31 cellular contexts compared by ENCODE assay signal in genomic region chr10:91885362-91886079, GRCh38. TPM values are rescaled to one million over a fixed set of nuclear protein-coding genes. Genes with fewer than 3 reads are reported as not detected.
A peak's percentile ranks its signal among the peaks of the same experiment; 100 is the strongest.
DNase-seq lines count a peak whose midpoint lies in the region; ATAC-seq, FAIRE-seq and TF ChIP-seq lines count a peak whose summit lies in the region.
"Had no signal": no experiment of that assay in that cellular context is flagged by ENCODE, and none has a peak within 500 bp of the region (broad histone marks: within the 10 kb centered on the region; RNA-seq: fewer than 3 reads in every experiment).

No MANE protein-coding gene starts in this region.

- no peaks in the 10 kb centered on the region for H3K4me1 ChIP-seq in CD8-positive, alpha-beta memory T cell (ENCODE audit: insufficient read depth, low read length)
- peaks cover 59% of the 10 kb centered on the region for H3K4me1 ChIP-seq in HUES64 (ENCODE audit: insufficient read depth, low read length)
- peaks cover 11 to 32% (median 23%) of the 10 kb centered on the region in 4 experiments for H3K4me1 ChIP-seq in H1 (replicated peaks in 1 of 4; ENCODE audit: control insufficient read depth in 3 of 4, insufficient read depth in 4 of 4, low read length in 3 of 4)

- TF ChIP-seq RAD21 in H1 (IDR thresholded peaks at IDR 0.05 in 1 of 2, conservative IDR thresholded peaks at IDR 0.05 in 1 of 2; ENCODE audit: low read depth in 2 of 2, low read length in 2 of 2) = no peak

- no peak overlapping the region for H3K14ac ChIP-seq in H1 (ENCODE audit: insufficient read length)

- no peak overlapping the region for H3K9ac ChIP-seq in HUES64 (ENCODE audit: low read depth, low read length)
- H3K9ac ChIP-seq in H1 (replicated peaks in 1 of 4; ENCODE audit: extremely low read depth in 1 of 4, low read depth in 3 of 4, low read length in 3 of 4) = no peak overlapping the region

- peak overlapping the region; percentile 76 for H3K18ac ChIP-seq in H1 (ENCODE audit: extremely low read depth, low read length)

- no peak for TF ChIP-seq EP300 in H1 (IDR thresholded peaks at IDR 0.05; ENCODE audit: borderline replicate concordance in 1 of 2, low read depth in 2 of 2, low read length in 2 of 2)

- H3K4ac ChIP-seq in H1 (replicated peaks; ENCODE audit: insufficient read length, low read depth, low read length) = peak overlapping the region; percentile 94

- no peak overlapping the region for H3K23ac ChIP-seq in H1 (ENCODE audit: insufficient read length)

- H4K8ac ChIP-seq in H1 (ENCODE audit: extremely low read depth, insufficient read depth, low read length) = no peak overlapping the region

- no peaks in the 10 kb centered on the region for H3K79me2 ChIP-seq in H1 (ENCODE audit: control insufficient read depth in 1 of 2, insufficient read depth in 2 of 2, low read length in 2 of 2)

- H2AK5ac ChIP-seq in H1 (ENCODE audit: low read depth, low read length) = peak overlapping the region; percentile 77

- CTCF ChIA-PET in CD8-positive, alpha-beta memory T cell (lab: Charles Lee) = no interaction called here
- CTCF ChIA-PET in H1 (lab: Charles Lee; ENCODE audit: partially characterized antibody) = interaction anchor here (1.2 kb wide), 1 partner anchor 27 kb away, joined by 6 read pairs; no protein-coding TSS in a partner anchor
- CTCF ChIA-PET in activated CD4-positive, alpha-beta memory T cell treated with anti-CD3 and anti-CD28 coated beads, Interleukin-2, amount 10 ng/mL, durations not matched to agents 7 days and 5 days (lab: Charles Lee) = no interaction called here

- no peak overlapping the region for H2BK15ac ChIP-seq in H1 (ENCODE audit: low read length)

- peaks cover 0 to 7% (median 3%) of the 10 kb centered on the region in 3 donors for H3K36me3 Mint-ChIP-seq in CD8-positive, alpha-beta memory T cell
- H3K36me3 Mint-ChIP-seq in osteocyte (ENCODE audit: unreplicated experiment) = no peaks in the 10 kb centered on the region
- no peaks in the 10 kb centered on the region for H3K36me3 Mint-ChIP-seq in activated CD4-positive, alpha-beta memory T cell treated with anti-CD3 and anti-CD28 coated beads, Interleukin-2, amount 10 ng/mL, durations not matched to agents 7 days and 5 days (ENCODE audit: low read depth)
- no peaks in the 10 kb centered on the region for H3K36me3 Mint-ChIP-seq in HFFc6 (ENCODE audit: low read depth)
- H3K36me3 Mint-ChIP-seq: CD4-positive, alpha-beta memory T cell had no signal

- WGBS in HUES64 = 95% methylated on average over 8 of the region's 9 CpGs
- 92% methylated on average over 9 of the region's 9 CpGs; no CpG with 5 or more reads in 1 of the 2 experiments for WGBS in H1 (ENCODE audit: extremely low coverage in 1 of 2, insufficient coverage in 1 of 2, insufficient read length in 1 of 2, insufficient replicate concordance in 2 of 2, low coverage in 1 of 2, low lambda C conversion rate in 2 of 2, missing lambda C conversion rate in 1 of 2), 2 experiments

- POLR2A ChIA-PET in CD8-positive, alpha-beta memory T cell (lab: Charles Lee) = no interaction called here
- POLR2A ChIA-PET in H1 (lab: Charles Lee; ENCODE audit: partially characterized antibody) = interaction anchor here (1.7 to 3.4 kb wide), 4 partner anchors 8 to 38 kb away, joined by 6 to 26 read pairs (median 16); partner anchors contain the start of genes BTAF1 and FGFBP3
- POLR2A ChIA-PET in activated CD4-positive, alpha-beta memory T cell treated with anti-CD3 and anti-CD28 coated beads, Interleukin-2, amount 10 ng/mL, durations not matched to agents 7 days and 5 days (lab: Charles Lee) = no interaction called here

- H3K4me3 Mint-ChIP-seq in CD8-positive, alpha-beta memory T cell = peak overlapping the region in 5 of 7 donors; percentile 21 to 54 (median 35)
- no peak overlapping the region for H3K4me3 Mint-ChIP-seq in osteocyte (ENCODE audit: unreplicated experiment)
- no peak overlapping the region for H3K4me3 Mint-ChIP-seq in activated CD4-positive, alpha-beta memory T cell treated with anti-CD3 and anti-CD28 coated beads, Interleukin-2, amount 10 ng/mL, durations not matched to agents 7 days and 5 days
- H3K4me3 Mint-ChIP-seq in HFFc6 = no peak overlapping the region
- H3K4me3 Mint-ChIP-seq: activated CD4-positive, alpha-beta T cell treated with anti-CD3 and anti-CD28 coated beads for 36 hours; activated naive CD8-positive, alpha-beta T cell; effector memory CD8-positive, alpha-beta T cell had no signal

- H2BK20ac ChIP-seq in H1 (ENCODE audit: low read length) = peak overlapping the region; percentile 99

- H3K27ac ChIP-seq in CD8-positive, alpha-beta memory T cell (ENCODE audit: low read depth, low read length) = no peak overlapping the region
- H3K27ac ChIP-seq in HUES64 (ENCODE audit: low read depth, low read length) (peak overlapping the region; percentile 80; the same call in 1 of the 2 replicates), H1 (ENCODE audit: low read depth, low read length) (no peak overlapping the region)
- H3K27ac ChIP-seq: A549, pancreas, skin epidermis, vagina had no signal

- peak overlapping the region; percentile 24 for H3K56ac ChIP-seq in H1 (replicated peaks; ENCODE audit: insufficient read length, low read depth, low read length)

- FAIRE-seq in H1 (lab: Jason Lieb, UNC) = no peak
- FAIRE-seq: A549, H54, pancreas had no signal

- no peak for ATAC-seq in HG03097 (IDR thresholded peaks at IDR 0.05; ENCODE audit: low FRiP score, unreplicated experiment)
- ATAC-seq: A549; activated CD4-positive, alpha-beta T cell treated with anti-CD3 and anti-CD28 coated beads for 36 hours; effector memory CD8-positive, alpha-beta T cell; left ventricle myocardium superior; Panc1; pancreas had no signal

- no peak overlapping the region for H3K4me3 ChIP-seq in CD8-positive, alpha-beta memory T cell (ENCODE audit: low read length)
- no peak overlapping the region for H3K4me3 ChIP-seq in HUES64 (ENCODE audit: low read length)
- H3K4me3 ChIP-seq in H1 (ENCODE audit: extremely low read depth in 1 of 4, insufficient read depth in 2 of 4, low read depth in 3 of 4, low read length in 4 of 4) = no peak overlapping the region
- H3K4me3 ChIP-seq: A549, coronary artery, pancreas, skin epidermis, vagina had no signal

- no peaks in the 10 kb centered on the region for H3K9me3 ChIP-seq in CD8-positive, alpha-beta memory T cell (ENCODE audit: low read length)
- H3K9me3 ChIP-seq in HUES64 (ENCODE audit: insufficient read depth, low read depth, low read length) (no peaks in the 10 kb centered on the region), H1 (ENCODE audit: insufficient read depth in 2 of 2, low read depth in 1 of 2, low read length in 1 of 2) (no peaks in the 10 kb centered on the region)
- H3K9me3 ChIP-seq: A549, pancreas, vagina had no signal

- H2BK5ac ChIP-seq in H1 (ENCODE audit: low read depth, low read length) = peak overlapping the region; percentile 96; the same call in 1 of the 2 replicates

- no peaks in the 10 kb centered on the region for H3K36me3 ChIP-seq in CD8-positive, alpha-beta memory T cell (ENCODE audit: insufficient read depth, low read length)
- H3K36me3 ChIP-seq in HUES64 (ENCODE audit: insufficient read depth, low read length) (no peaks in the 10 kb centered on the region), H1 (ENCODE audit: control insufficient read depth in 2 of 4, insufficient read depth in 4 of 4, low read length in 3 of 4) (no peaks in the 10 kb centered on the region)
- H3K36me3 ChIP-seq: pancreas, vagina had no signal

- no peak overlapping the region for H2AFZ ChIP-seq in H1 (ENCODE audit: low read length)

- peak overlapping the region; percentile 70 for H4K5ac ChIP-seq in H1 (ENCODE audit: insufficient read length, low read depth, low read length)

- H2BK12ac ChIP-seq in H1 (ENCODE audit: low read depth, low read length) = peak overlapping the region; percentile 96

- no peak for TF ChIP-seq CTCF in H1 (IDR thresholded peaks at IDR 0.05; ENCODE audit: control extremely low read depth in 1 of 3, insufficient read depth in 1 of 3, low read depth in 1 of 3, low read length in 3 of 3)
- no peak for TF ChIP-seq CTCF in osteocyte (IDR thresholded peaks at IDR 0.05)
- no peak for TF ChIP-seq CTCF in HFFc6 (IDR thresholded peaks at IDR 0.05)

- H3K27me3 ChIP-seq in CD8-positive, alpha-beta memory T cell (ENCODE audit: insufficient read depth, low read length, poor library complexity, severe bottlenecking) = no peaks in the 10 kb centered on the region
- H3K27me3 ChIP-seq in HUES64 (ENCODE audit: insufficient read depth, low read length) (no peaks in the 10 kb centered on the region), H1 (replicated peaks in 1 of 4; ENCODE audit: control insufficient read depth in 3 of 4, extremely low read depth in 1 of 4, insufficient read depth in 3 of 4, low read length in 3 of 4) (no peaks in the 10 kb centered on the region)
- H3K27me3 ChIP-seq: vagina had no signal

- H3K23me2 ChIP-seq in H1 (ENCODE audit: low read depth, low read length) = no peaks in the 10 kb centered on the region

- no peaks in the 10 kb centered on the region for H4K20me1 ChIP-seq in H1 (replicated peaks in 1 of 2; ENCODE audit: control insufficient read depth in 1 of 2, insufficient read depth in 2 of 2, low read length in 2 of 2)

- H3K79me1 ChIP-seq in H1 (ENCODE audit: low read depth, low read length) = no peaks in the 10 kb centered on the region

- H3K27me3 Mint-ChIP-seq in CD8-positive, alpha-beta memory T cell = peaks cover 2 to 5% of the 10 kb centered on the region in 2 donors
- H3K27me3 Mint-ChIP-seq in osteocyte (ENCODE audit: unreplicated experiment) (no peaks in the 10 kb centered on the region), HFFc6 (ENCODE audit: insufficient read depth) (peaks cover 3% of the 10 kb centered on the region)
- peaks cover 26% of the 10 kb centered on the region for H3K27me3 Mint-ChIP-seq in activated CD4-positive, alpha-beta memory T cell treated with anti-CD3 and anti-CD28 coated beads, Interleukin-2, amount 10 ng/mL, durations not matched to agents 7 days and 5 days

- H3K4me2 ChIP-seq in H1 (ENCODE audit: insufficient read depth in 1 of 2, low read depth in 2 of 2, low read length in 2 of 2) = peak overlapping the region in 1 of 2 experiments; percentile 46; a peak in 1 of 4 replicates
- H3K4me2 ChIP-seq: A549 had no signal

- no peak for TF ChIP-seq POLR2A in H1 (IDR thresholded peaks at IDR 0.05; ENCODE audit: control extremely low read depth in 1 of 2, low read depth in 2 of 2, low read length in 2 of 2)

- peak overlapping the region; percentile 99 for H2BK120ac ChIP-seq in H1 (replicated peaks; ENCODE audit: low read depth, low read length)

- peak overlapping the region; percentile 99 for H4K91ac ChIP-seq in H1 (replicated peaks; ENCODE audit: insufficient read length, low read length)

- H3K27ac Mint-ChIP-seq in CD8-positive, alpha-beta memory T cell = peak overlapping the region in 1 of 8 donors; percentile 8
- H3K27ac Mint-ChIP-seq in osteocyte (ENCODE audit: unreplicated experiment) = peak overlapping the region; percentile 9
- no peak overlapping the region for H3K27ac Mint-ChIP-seq in activated CD4-positive, alpha-beta memory T cell treated with anti-CD3 and anti-CD28 coated beads, Interleukin-2, amount 10 ng/mL, durations not matched to agents 7 days and 5 days
- H3K27ac Mint-ChIP-seq in HFFc6 = no peak overlapping the region
- H3K27ac Mint-ChIP-seq: activated CD4-positive, alpha-beta T cell treated with anti-CD3 and anti-CD28 coated beads for 36 hours; activated naive CD8-positive, alpha-beta T cell; CD4-positive, alpha-beta memory T cell; effector memory CD8-positive, alpha-beta T cell had no signal

- peaks cover 0 to 5% (median 2%) of the 10 kb centered on the region in 5 donors for H3K9me3 Mint-ChIP-seq in CD8-positive, alpha-beta memory T cell
- H3K9me3 Mint-ChIP-seq in osteocyte (ENCODE audit: unreplicated experiment) (no peaks in the 10 kb centered on the region), HFFc6 (no peaks in the 10 kb centered on the region)
- no peaks in the 10 kb centered on the region for H3K9me3 Mint-ChIP-seq in activated CD4-positive, alpha-beta memory T cell treated with anti-CD3 and anti-CD28 coated beads, Interleukin-2, amount 10 ng/mL, durations not matched to agents 7 days and 5 days
- H3K9me3 Mint-ChIP-seq: effector memory CD8-positive, alpha-beta T cell had no signal

- no peak for DNase-seq in CD8-positive, alpha-beta memory T cell
- no peak for DNase-seq in H1 (ENCODE audit: low read depth in 1 of 2, low spot score in 2 of 2)
- DNase-seq in osteocyte (ENCODE audit: extremely low spot score, unreplicated experiment) = peak; percentile 51
- no peak for DNase-seq in HCEC 1CT
- DNase-seq in activated CD4-positive, alpha-beta memory T cell treated with anti-CD3 and anti-CD28 coated beads, Interleukin-2, amount 10 ng/mL, durations not matched to agents 7 days and 5 days = no peak
- no peak for DNase-seq in HFFc6
- DNase-seq: activated CD4-positive, alpha-beta T cell treated with anti-CD3 and anti-CD28 coated beads for 36 hours; activated CD8-positive, alpha-beta memory T cell treated with anti-CD3 and anti-CD28 coated beads for 24 hours; activated T-cell treated with anti-CD3 and anti-CD28 coated beads for 4 hours; CD4-positive, alpha-beta memory T cell; effector memory CD8-positive, alpha-beta T cell; head of caudate nucleus; islet precursor cell; left ventricle myocardium superior; midbrain; naive B cell; NCI-H146; NCI-H226; pancreas; retina; SHP77 treated with DMSO at 0.1 percent for 48 hours; stimulated activated naive CD4-positive, alpha-beta T cell had no signal

- peaks cover 10 to 14% (median 12%) of the 10 kb centered on the region in 3 donors for H3K4me1 Mint-ChIP-seq in CD8-positive, alpha-beta memory T cell
- H3K4me1 Mint-ChIP-seq in osteocyte (ENCODE audit: unreplicated experiment) (peaks cover 27% of the 10 kb centered on the region), HFFc6 (ENCODE audit: low read depth) (peaks cover 37% of the 10 kb centered on the region)
- H3K4me1 Mint-ChIP-seq in activated CD4-positive, alpha-beta memory T cell treated with anti-CD3 and anti-CD28 coated beads, Interleukin-2, amount 10 ng/mL, durations not matched to agents 7 days and 5 days = peaks cover 12% of the 10 kb centered on the region

RNA-seq across cellular contexts. Expression of gene FGFBP3, which starts 23.8 kb away (rescaled TPM):
- total RNA-seq in CD8-positive, alpha-beta memory T cell = 1 to 10 TPM; 3.1 to 3.6 TPM
- polyA plus RNA-seq in CD8-positive, alpha-beta memory T cell = 3.4 TPM
- 108 TPM for polyA plus RNA-seq in HUES64 (2013, experiment 1 of 2)
- 172 TPM for polyA plus RNA-seq in HUES64 (2013, experiment 2 of 2)
- total RNA-seq in H1 (2021; fragmentation: NEBNext Ultra II Directional; extraction: Animal tissue kit (Norgen Biotek cat#: 25700)) = 115 and 120 TPM in 2 replicates
- polyA plus RNA-seq in H1 (2011; rRNA removed) = 54.6 and 55.8 TPM in 2 replicates
- polyA plus RNA-seq in H1 (2011; cell fraction: cytosol; rRNA removed) = 53.2 TPM
- polyA plus RNA-seq in H1 (2011; cell fraction: nucleus; rRNA removed) = 32.4 TPM
- 128 to 197 TPM (median 154 TPM) in 4 replicates for polyA plus RNA-seq in H1 (2012, experiment 1 of 2)
- 79.1 TPM for polyA plus RNA-seq in H1 (2012, experiment 2 of 2)
- 168 TPM for polyA plus RNA-seq in H1 (2013, experiment 1 of 2)
- polyA plus RNA-seq in H1 (2013, experiment 2 of 2) = 221 TPM
- polyA minus RNA-seq in H1 (2011; rRNA and poly(A)+ RNA removed) = 14.3 and 15.7 TPM in 2 replicates
- 34.3 TPM for polyA minus RNA-seq in H1 (2011; cell fraction: cytosol; rRNA and poly(A)+ RNA removed)
- 20.6 TPM for polyA minus RNA-seq in H1 (2011; cell fraction: nucleus; rRNA and poly(A)+ RNA removed)
- total RNA-seq in osteocyte = 3.1 and 3.7 TPM in 2 replicates
- total RNA-seq in activated CD4-positive, alpha-beta memory T cell treated with anti-CD3 and anti-CD28 coated beads, Interleukin-2, amount 10 ng/mL, durations not matched to agents 7 days and 5 days = 1 to 10 TPM; 1.3 to 2.0 TPM
- total RNA-seq in HFFc6 (2021; fragmentation: NEBNext Ultra II Directional; extraction: Animal tissue kit (Norgen Biotek cat#: 25700)) = under 1 TPM; 0.47 to 0.54 (median 0.52) TPM

RNA-seq across cellular contexts. Expression of gene BTAF1, which starts 38.0 kb away (rescaled TPM):
- total RNA-seq in CD8-positive, alpha-beta memory T cell = 10 to 100 TPM; 48.5 to 51.0 TPM
- 8.0 TPM for polyA plus RNA-seq in CD8-positive, alpha-beta memory T cell
- 19.9 TPM for polyA plus RNA-seq in HUES64 (2013, experiment 1 of 2)
- polyA plus RNA-seq in HUES64 (2013, experiment 2 of 2) = 23.2 TPM
- total RNA-seq in H1 (2021; fragmentation: NEBNext Ultra II Directional; extraction: Animal tissue kit (Norgen Biotek cat#: 25700)) = 39.1 TPM in 2 replicates
- 15.6 and 24.5 TPM in 2 replicates for polyA plus RNA-seq in H1 (2011; rRNA removed)
- 25.1 TPM for polyA plus RNA-seq in H1 (2011; cell fraction: cytosol; rRNA removed)
- polyA plus RNA-seq in H1 (2011; cell fraction: nucleus; rRNA removed) = 47.2 TPM
- 23.6 to 36.2 TPM (median 28.7 TPM) in 4 replicates for polyA plus RNA-seq in H1 (2012, experiment 1 of 2)
- polyA plus RNA-seq in H1 (2012, experiment 2 of 2) = 1.3 TPM
- polyA plus RNA-seq in H1 (2013, experiment 1 of 2) = 29.6 TPM
- 25.3 TPM for polyA plus RNA-seq in H1 (2013, experiment 2 of 2)
- 57.3 and 92.2 TPM in 2 replicates for polyA minus RNA-seq in H1 (2011; rRNA and poly(A)+ RNA removed)
- 28.8 TPM for polyA minus RNA-seq in H1 (2011; cell fraction: cytosol; rRNA and poly(A)+ RNA removed)
- polyA minus RNA-seq in H1 (2011; cell fraction: nucleus; rRNA and poly(A)+ RNA removed) = 95.1 TPM
- 32.4 and 34.6 TPM in 2 replicates for total RNA-seq in osteocyte
- 10 to 100 TPM; 51.3 to 54.9 TPM for total RNA-seq in activated CD4-positive, alpha-beta memory T cell treated with anti-CD3 and anti-CD28 coated beads, Interleukin-2, amount 10 ng/mL, durations not matched to agents 7 days and 5 days
- total RNA-seq in HFFc6 (2021; fragmentation: NEBNext Ultra II Directional; extraction: Animal tissue kit (Norgen Biotek cat#: 25700)) = 10 to 100 TPM; 18.1 to 20.8 (median 20.4) TPM

Comparison
In these comparisons a context has a peak if more than half of its experiments do, and no peak if none do; other contexts are left out.
1. H3K4me3 Mint-ChIP-seq: peak in CD8-positive, alpha-beta memory T cell (5 of 7); none in osteocyte (single experiment), activated CD4-positive, alpha-beta memory T cell treated with anti-CD3 and anti-CD28 coated beads, Interleukin-2, amount 10 ng/mL, durations not matched to agents 7 days and 5 days (single experiment) and HFFc6 (single experiment).
2. RNA of gene FGFBP3, which starts 23.8 kb away (total RNA-seq): 115 to 120 TPM in H1; 3.1 to 3.6 TPM in CD8-positive, alpha-beta memory T cell, 3.1 to 3.7 TPM in osteocyte, 1.3 to 2.0 TPM in activated CD4-positive, alpha-beta memory T cell treated with anti-CD3 and anti-CD28 coated beads, Interleukin-2, amount 10 ng/mL, durations not matched to agents 7 days and 5 days and 0.47 to 0.54 TPM in HFFc6; every median in the first group is over 10 times any median in the second.